16 cellular contexts compared by ENCODE assay signal in the genomic region with DNA sequence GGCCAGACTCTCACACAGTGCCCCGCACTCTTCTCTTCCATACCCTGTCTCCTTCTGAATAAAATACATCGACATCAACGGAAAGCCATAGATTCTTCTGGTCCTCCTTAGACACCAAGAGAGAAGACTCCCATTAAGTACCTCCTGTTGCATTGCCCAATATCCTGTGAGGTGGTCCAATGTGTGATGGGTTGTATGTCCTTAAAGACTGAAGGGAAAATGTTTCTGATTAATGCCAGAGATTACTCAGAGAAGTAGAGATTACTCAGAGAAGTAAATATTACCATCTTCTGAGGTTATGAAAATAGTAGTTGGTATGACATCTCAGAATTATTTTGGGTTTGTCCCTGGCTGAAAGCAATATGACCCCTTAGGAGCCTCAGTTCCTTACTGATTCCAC.
A peak's percentile ranks its signal among the peaks of the same experiment; 100 is the strongest.
DNase-seq lines count a peak whose midpoint lies in the region; ATAC-seq and TF ChIP-seq lines count a peak whose summit lies in the region.
"Had no signal": no experiment of that assay in that cellular context is flagged by ENCODE, and none has a peak within 500 bp of the region (broad histone marks: within the 10 kb centered on the region; RNA-seq: fewer than 3 reads in every experiment).

No MANE protein-coding gene starts in this region.

- TF ChIP-seq POLR2A in suprapubic skin (IDR thresholded peaks at IDR 0.05): no peak

- no peak overlapping the region for H2AFZ ChIP-seq in SK-N-SH (ENCODE audit: low read depth)
- H2AFZ ChIP-seq: PC-9 had no signal

- peak overlapping the region; percentile 37 for H3K9ac ChIP-seq in SK-N-SH

- no peaks in the 10 kb centered on the region for H4K20me1 ChIP-seq in SK-N-SH (ENCODE audit: insufficient read depth)

- H3K4me1 ChIP-seq in SK-N-SH (ENCODE audit: control insufficient read depth in 1 of 2, insufficient read depth in 2 of 2, low read depth in 1 of 2, low read length in 1 of 2): peaks cover 0 to 5% of the 10 kb centered on the region in 2 experiments; a peak in 1 of 4 replicates
- no peaks in the 10 kb centered on the region for H3K4me1 ChIP-seq in suprapubic skin
- no peaks in the 10 kb centered on the region for H3K4me1 ChIP-seq in HAP-1

- 86% methylated on average over 3 of the region's 3 CpGs for WGBS in SK-N-SH (ENCODE audit: low lambda C conversion rate)
- WGBS in adipose tissue, 3 donors: 81 to 95% (median 83%) methylated on average over 3 of the region's 3 CpGs
- WGBS in suprapubic skin: 96% methylated on average over 3 of the region's 3 CpGs

- no peak for TF ChIP-seq RAD21 in SK-N-SH (IDR thresholded peaks at IDR 0.05; ENCODE audit: low read length)

- H3K27me3 ChIP-seq in SK-N-SH (ENCODE audit: insufficient read depth): no peaks in the 10 kb centered on the region
- no peaks in the 10 kb centered on the region for H3K27me3 ChIP-seq in suprapubic skin
- no peaks in the 10 kb centered on the region for H3K27me3 ChIP-seq in HAP-1 (ENCODE audit: low read depth)

- CTCF ChIA-PET in SK-N-SH (lab: Yijun Ruan, JAX): no interaction called here

- H3K27ac ChIP-seq in SK-N-SH (ENCODE audit: low read depth in 2 of 2, low read length in 1 of 2): peak overlapping the region in 1 of 2 experiments; percentile 80; a peak in 2 of 4 replicates
- H3K27ac ChIP-seq in adipose tissue (ENCODE audit: low read depth, low read length): peak overlapping the region; percentile 15
- H3K27ac ChIP-seq in suprapubic skin: peak overlapping the region; percentile 64
- H3K27ac ChIP-seq: 22Rv1, PC-9 had no signal

- no peaks in the 10 kb centered on the region for H3K9me2 ChIP-seq in SK-N-SH

- in situ Hi-C loops in HAP-1 (cut with MboI; ENCODE audit: low sequenced_read_pairs): no loop called here

- H3K4me3 ChIP-seq in SK-N-SH (ENCODE audit: low read depth in 2 of 2, low read length in 1 of 2) (no peak overlapping the region), fibroblast of the aortic adventitia (ENCODE audit: low read depth, low read length) (no peak overlapping the region), suprapubic skin (no peak overlapping the region), HAP-1 (no peak overlapping the region)
- H3K4me3 ChIP-seq: PC-9 had no signal

- no peaks in the 10 kb centered on the region for H3K36me3 ChIP-seq in SK-N-SH (replicated peaks in 1 of 2; ENCODE audit: control insufficient read depth in 1 of 2, insufficient read depth in 2 of 2, low read length in 1 of 2)
- H3K36me3 ChIP-seq in suprapubic skin: no peaks in the 10 kb centered on the region
- H3K36me3 ChIP-seq in HAP-1 (replicated peaks): no peaks in the 10 kb centered on the region

- TF ChIP-seq CTCF in SK-N-SH (IDR thresholded peaks at IDR 0.05) (no peak), fibroblast of the aortic adventitia (IDR thresholded peaks at IDR 0.05; ENCODE audit: insufficient read depth, low read length) (no peak), suprapubic skin (IDR thresholded peaks at IDR 0.05) (no peak)

- H3K79me2 ChIP-seq in SK-N-SH (ENCODE audit: insufficient read depth): no peaks in the 10 kb centered on the region

- no peaks in the 10 kb centered on the region for H3K9me3 ChIP-seq in SK-N-SH
- H3K9me3 ChIP-seq in suprapubic skin: no peaks in the 10 kb centered on the region
- no peaks in the 10 kb centered on the region for H3K9me3 ChIP-seq in HAP-1

- POLR2A ChIA-PET in SK-N-SH (lab: Yijun Ruan, JAX): no interaction called here

- TF ChIP-seq EP300 in SK-N-SH (IDR thresholded peaks at IDR 0.05; ENCODE audit: borderline replicate concordance in 1 of 2, low read depth in 1 of 2, low read length in 1 of 2): no peak
- TF ChIP-seq EP300 in suprapubic skin (IDR thresholded peaks at IDR 0.05): no peak

- no peak for ATAC-seq in SK-N-SH treated with all-trans-retinoic acid at 6 μM for 48 hours
- ATAC-seq in HG02571 (IDR thresholded peaks at IDR 0.05; ENCODE audit: unreplicated experiment): no peak

- peaks cover 26% of the 10 kb centered on the region for H3F3A ChIP-seq in SK-N-SH (replicated peaks; ENCODE audit: insufficient read depth)

- H3K4me2 ChIP-seq in SK-N-SH: no peak overlapping the region
- H3K4me2 ChIP-seq: PC-9 had no signal

- no peak for DNase-seq in SK-N-SH
- peak; percentile 76 for DNase-seq in fibroblast of the aortic adventitia (ENCODE audit: low read depth)
- no peak for DNase-seq in suprapubic skin (ENCODE audit: low spot score in 2 of 2)
- no peak for DNase-seq in HAP-1 (ENCODE audit: low spot score in 2 of 2)
- no peak for DNase-seq in GDM1 (lab: John Stamatoyannopoulos, UW)
- DNase-seq: activated CD4-positive, CD25-positive, alpha-beta regulatory T cell treated with anti-CD3 and anti-CD28 coated beads, Interleukin-2, amount 50 U/mL, for 72 hours; activated CD8-positive, alpha-beta memory T cell treated with anti-CD3 and anti-CD28 coated beads, Interleukin-2, amount 50 U/mL, for 48 hours; CD4-positive, alpha-beta memory T cell; NCI-H1436; PC-9; stimulated activated CD4-positive, alpha-beta T cell treated with anti-CD3 and anti-CD28 coated beads, Interleukin-4, amount 100 ng/mL, for 24 hours; T-helper 1 cell had no signal

TF ChIP-seq in SK-N-SH, 30 proteins besides CTCF, POLR2A, EP300 and RAD21 (continues in another document):
- TF ChIP-seq TAF1 (IDR thresholded peaks at IDR 0.05; ENCODE audit: borderline replicate concordance, low read depth, low read length) (no peak), MAX (IDR thresholded peaks at IDR 0.05; ENCODE audit: low read depth) (no peak), FOSL2 (IDR thresholded peaks at IDR 0.05; ENCODE audit: borderline replicate concordance, low read depth) (peak; percentile 7; the same call in 1 of the 2 replicates), YY1 (IDR thresholded peaks at IDR 0.05; ENCODE audit: low read depth) (no peak), FOXJ3 (CRISPR knock-in tag; IDR thresholded peaks at IDR 0.05) (no peak), EZH2phosphoT487 (IDR thresholded peaks at IDR 0.05; ENCODE audit: borderline replicate concordance, low read depth) (no peak), USF2 (IDR thresholded peaks at IDR 0.05; ENCODE audit: borderline replicate concordance, low read depth, low read length) (no peak), TCF12 (IDR thresholded peaks at IDR 0.05) (peak; percentile 51), JUND (IDR thresholded peaks at IDR 0.05) (no peak), ELF1 (IDR thresholded peaks at IDR 0.05) (no peak)
- TF ChIP-seq, protein P1, sequence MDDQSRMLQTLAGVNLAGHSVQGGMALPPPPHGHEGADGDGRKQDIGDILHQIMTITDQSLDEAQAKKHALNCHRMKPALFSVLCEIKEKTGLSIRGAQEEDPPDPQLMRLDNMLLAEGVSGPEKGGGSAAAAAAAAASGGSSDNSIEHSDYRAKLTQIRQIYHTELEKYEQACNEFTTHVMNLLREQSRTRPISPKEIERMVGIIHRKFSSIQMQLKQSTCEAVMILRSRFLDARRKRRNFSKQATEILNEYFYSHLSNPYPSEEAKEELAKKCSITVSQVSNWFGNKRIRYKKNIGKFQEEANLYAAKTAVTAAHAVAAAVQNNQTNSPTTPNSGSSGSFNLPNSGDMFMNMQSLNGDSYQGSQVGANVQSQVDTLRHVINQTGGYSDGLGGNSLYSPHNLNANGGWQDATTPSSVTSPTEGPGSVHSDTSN (IDR thresholded peaks at IDR 0.05): peak; percentile 12; the same call in 1 of the 2 replicates

TF ChIP-seq in SK-N-SH treated with all-trans-retinoic acid at 6 μM for 48 hours, 23 proteins besides CTCF, POLR2A, EP300 and RAD21 (continues in another document):
- no peak for TF ChIP-seq GLIS3 (CRISPR knock-in tag; IDR thresholded peaks at IDR 0.05)
- no peak for TF ChIP-seq OSR1 (CRISPR knock-in tag; IDR thresholded peaks at IDR 0.05)
- no peak for TF ChIP-seq PATZ1 (CRISPR knock-in tag; IDR thresholded peaks at IDR 0.05; ENCODE audit: borderline replicate concordance)
- no peak for TF ChIP-seq CSRNP3 (CRISPR knock-in tag; IDR thresholded peaks at IDR 0.05)
- TF ChIP-seq ZC3H10 (CRISPR knock-in tag; IDR thresholded peaks at IDR 0.05): no peak
- TF ChIP-seq ZNF70 (CRISPR knock-in tag; IDR thresholded peaks at IDR 0.05): no peak
- TF ChIP-seq ISL1 (CRISPR knock-in tag; IDR thresholded peaks at IDR 0.05): no peak
- TF ChIP-seq ZFP3 (CRISPR knock-in tag; IDR thresholded peaks at IDR 0.05): no peak
- no peak for TF ChIP-seq ZNF8 (CRISPR knock-in tag; IDR thresholded peaks at IDR 0.05)
- no peak for TF ChIP-seq PPARA (CRISPR knock-in tag; IDR thresholded peaks at IDR 0.05; ENCODE audit: borderline replicate concordance)
- no peak for TF ChIP-seq ZNF565 (CRISPR knock-in tag; conservative IDR thresholded peaks at IDR 0.05; ENCODE audit: low read depth)
- no peak for TF ChIP-seq RARB (CRISPR knock-in tag; IDR thresholded peaks at IDR 0.05)
